ENCODE assay signal across 31 cellular contexts in genomic region chr17:50122945-50123344, GRCh38. TPM values are rescaled to one million over a fixed set of nuclear protein-coding genes. Genes with fewer than 3 reads are reported as not detected.
DNase-seq lines count a peak whose midpoint lies in the region; ATAC-seq, FAIRE-seq and TF ChIP-seq lines count a peak whose summit lies in the region.
"Had no signal": no experiment of that assay in that cellular context is flagged by ENCODE, and none has a peak within 500 bp of the region (broad histone marks: within the 10 kb centered on the region; RNA-seq: fewer than 3 reads in every experiment).

No MANE protein-coding gene starts in this region.

- FAIRE-seq in HepG2 (lab: Jason Lieb, UNC): no peak
- FAIRE-seq: colon had no signal

- no peak for TF ChIP-seq EP300 in HepG2 (IDR thresholded peaks at IDR 0.05; ENCODE audit: low read depth in 2 of 2, low read length in 2 of 2)
- TF ChIP-seq EP300 in HepG2 (CRISPR knock-in tag; IDR thresholded peaks at IDR 0.05; ENCODE audit: borderline replicate concordance): no peak
- TF ChIP-seq EP300 in neural cell (conservative IDR thresholded peaks at IDR 0.05; ENCODE audit: poor library complexity, severe bottlenecking): no peak

- no peaks in the 10 kb centered on the region for H3K9me3 ChIP-seq in HepG2 (ENCODE audit: low read length)
- H3K9me3 ChIP-seq in right lobe of liver: no peaks in the 10 kb centered on the region
- no peaks in the 10 kb centered on the region for H3K9me3 ChIP-seq in neural cell (ENCODE audit: low read length)
- H3K9me3 ChIP-seq: breast epithelium, MG63, neutrophil, psoas muscle, thoracic aorta had no signal

- H3K79me2 ChIP-seq in HepG2 (ENCODE audit: insufficient read depth, low read length): no peaks in the 10 kb centered on the region
- peaks cover 5% of the 10 kb centered on the region for H3K79me2 ChIP-seq in neural cell (replicated peaks; ENCODE audit: insufficient read depth, low read length)

- H3K36me3 Mint-ChIP-seq in brain: peaks cover 36% of the 10 kb centered on the region

- CTCF ChIA-PET in HepG2 (lab: Yijun Ruan, JAX; ENCODE audit: low intra/inter-chr PET ratio, low total read pairs): no interaction called here

- H3K4me1 ChIP-seq in HepG2 (ENCODE audit: insufficient read depth, low read length) (peaks cover 43% of the 10 kb centered on the region), right lobe of liver (no peaks in the 10 kb centered on the region)
- H3K4me1 ChIP-seq: breast epithelium had no signal

- no peaks in the 10 kb centered on the region for H3K9me2 ChIP-seq in neural cell (ENCODE audit: insufficient read depth, low read length)

- intact Hi-C loops in HepG2 (cut with micrococcal nuclease; ENCODE audit: unreplicated experiment) (no loop called here), right lobe of liver (cut with DNase I) (no loop called here), posterior vena cava (cut with DNase I) (loop anchor here in 1 of 2 donors (10.0 kb wide), 1 partner anchor 172 kb away; no protein-coding TSS in a partner anchor)

- no peak overlapping the region for H3K9ac ChIP-seq in HepG2 (ENCODE audit: insufficient read depth, low read depth, low read length)
- H3K9ac ChIP-seq in neural cell (ENCODE audit: low read length): no peak overlapping the region

- POLR2A ChIA-PET in HepG2 (lab: Yijun Ruan, JAX): interaction anchor here (0.8 to 2.2 kb wide), 6 partner anchors 9 to 29 kb away, joined by 3 to 6 read pairs (median 5); no protein-coding TSS in a partner anchor

- no peak overlapping the region for H2AFZ ChIP-seq in HepG2 (ENCODE audit: low read length)
- no peak overlapping the region for H2AFZ ChIP-seq in neural cell (ENCODE audit: low read depth, low read length)
- H2AFZ ChIP-seq: PC-9 had no signal

- TF ChIP-seq POLR2A in HepG2 (IDR thresholded peaks at IDR 0.05; ENCODE audit: insufficient read depth in 1 of 2, low read depth in 2 of 2, low read length in 2 of 2) (no peak), right lobe of liver (IDR thresholded peaks at IDR 0.05) (no peak)

- H3K9me3 Mint-ChIP-seq in brain: no peaks in the 10 kb centered on the region
- H3K9me3 Mint-ChIP-seq: activated T-cell treated with anti-CD3 and anti-CD28 coated beads, Interleukin-2, amount 50 U/mL, for 72 hours; H9 had no signal

- in situ Hi-C loops in HepG2 (cut with HindIII; ENCODE audit: extremely low pct_ligation_motif_present, low pct_unique_long_range_greater_than_20kb): no loop called here

- TF ChIP-seq RAD21 in HepG2 (CRISPR knock-in tag; IDR thresholded peaks at IDR 0.05): no peak
- TF ChIP-seq RAD21 in neural cell (conservative IDR thresholded peaks at IDR 0.05): no peak

- ATAC-seq in HepG2: no peak
- ATAC-seq in right lobe of liver: no peak
- ATAC-seq in HG02759 (IDR thresholded peaks at IDR 0.05; ENCODE audit: unreplicated experiment): no peak
- ATAC-seq in GM21360 (IDR thresholded peaks at IDR 0.05; ENCODE audit: unreplicated experiment): no peak
- no peak for ATAC-seq in GM18909 (IDR thresholded peaks at IDR 0.05; ENCODE audit: poor library complexity, unreplicated experiment)
- ATAC-seq: activated T-cell treated with anti-CD3 and anti-CD28 coated beads, Interleukin-2, amount 50 U/mL, for 72 hours; psoas muscle had no signal

- H4K20me1 ChIP-seq in HepG2 (ENCODE audit: insufficient read depth, low read length): no peaks in the 10 kb centered on the region
- H4K20me1 ChIP-seq in neural cell (ENCODE audit: insufficient read depth): no peaks in the 10 kb centered on the region

- H3K36me3 ChIP-seq in HepG2 (replicated peaks in 1 of 2; ENCODE audit: control insufficient read depth in 1 of 2, insufficient read depth in 2 of 2, low read length in 2 of 2) (no peaks in the 10 kb centered on the region), right lobe of liver (no peaks in the 10 kb centered on the region), neural cell (ENCODE audit: insufficient read depth, low read length) (peaks cover 4% of the 10 kb centered on the region)
- H3K36me3 ChIP-seq: breast epithelium, MG63, neutrophil, thoracic aorta had no signal

- TF ChIP-seq CTCF in HepG2 (CRISPR knock-in tag; IDR thresholded peaks at IDR 0.05) (no peak), right lobe of liver (IDR thresholded peaks at IDR 0.05) (no peak), brain (conservative IDR thresholded peaks at IDR 0.05) (no peak), neural cell (IDR thresholded peaks at IDR 0.05; ENCODE audit: poor library complexity, severe bottlenecking) (no peak)

- H3K4me1 Mint-ChIP-seq in brain: peaks cover 50% of the 10 kb centered on the region

- H3K27ac ChIP-seq in HepG2 (ENCODE audit: extremely low read length, insufficient read depth, low read length): no peak overlapping the region
- H3K27ac ChIP-seq in right lobe of liver: peak overlapping the region in 1 of 3 donors; percentile 24
- peak overlapping the region; percentile 33 for H3K27ac ChIP-seq in neural cell (ENCODE audit: low read length)
- H3K27ac ChIP-seq: breast epithelium, epithelial cell of prostate, neutrophil, PC-9, thoracic aorta had no signal

- no peaks in the 10 kb centered on the region for H3K27me3 Mint-ChIP-seq in brain

- no peak overlapping the region for H3K4me3 Mint-ChIP-seq in brain
- H3K4me3 Mint-ChIP-seq: activated T-cell treated with anti-CD3 and anti-CD28 coated beads, Interleukin-2, amount 50 U/mL, for 72 hours; B cell had no signal

- no peaks in the 10 kb centered on the region for H3F3A ChIP-seq in neural cell (ENCODE audit: insufficient read depth, low read length, poor library complexity, severe bottlenecking)

- no peak for DNase-seq in HepG2 (ENCODE audit: low spot score)
- DNase-seq in right lobe of liver: no peak
- no peak for DNase-seq in posterior vena cava (ENCODE audit: low spot score)
- DNase-seq: activated naive CD4-positive, alpha-beta T cell treated with Interleukin-2 at 50 U/mL for 16 hours; activated T-cell treated with anti-CD3 and anti-CD28 coated beads, Interleukin-2, amount 50 U/mL, for 72 hours; amniotic stem cell; effector CD4-positive, alpha-beta T cell; head of caudate nucleus; KG1; mammary epithelial cell; MG63; NCI-H1105 treated with DMSO at 0.1 percent for 48 hours; NCI-H2107; PC-9; psoas muscle; Right ventricle myocardium superior; stimulated activated CD4-positive, alpha-beta T cell treated with anti-CD3 and anti-CD28 coated beads, Interleukin-15, amount 100 ng/mL, for 24 hours; stimulated activated naive CD4-positive, alpha-beta T cell had no signal

- H3K4me3 ChIP-seq in HepG2 (replicated peaks in 1 of 3; ENCODE audit: insufficient read depth in 1 of 3, low read depth in 2 of 3, low read length in 3 of 3): no peak overlapping the region
- no peak overlapping the region for H3K4me3 ChIP-seq in right lobe of liver
- H3K4me3 ChIP-seq in neural cell (ENCODE audit: low read length): no peak overlapping the region
- H3K4me3 ChIP-seq: breast epithelium, MG63, PC-9, psoas muscle, thoracic aorta had no signal

- H3K27ac Mint-ChIP-seq in brain: peak overlapping the region in 3 of 5 experiments; percentile 5 to 95 (median 95)
- H3K27ac Mint-ChIP-seq: activated T-cell treated with anti-CD3 and anti-CD28 coated beads, Interleukin-2, amount 50 U/mL, for 72 hours; B cell had no signal

- peaks cover 5 to 45% of the 10 kb centered on the region in 2 experiments; a peak in 4 of 5 replicates for H3K27me3 ChIP-seq in HepG2 (ENCODE audit: control insufficient read depth in 1 of 2, insufficient read depth in 2 of 2, low read length in 2 of 2)
- no peaks in the 10 kb centered on the region for H3K27me3 ChIP-seq in right lobe of liver
- no peaks in the 10 kb centered on the region for H3K27me3 ChIP-seq in neural cell (ENCODE audit: insufficient read depth, low read depth, low read length)
- H3K27me3 ChIP-seq: breast epithelium had no signal

- H3K4me2 ChIP-seq in HepG2 (ENCODE audit: low read depth, low read length): peak overlapping the region; percentile 82; the same call in 1 of the 2 replicates
- no peak overlapping the region for H3K4me2 ChIP-seq in neural cell (ENCODE audit: low read length)
- H3K4me2 ChIP-seq: PC-9 had no signal

- BruUV-seq in HepG2 (replicated peaks; lab: Mats Ljungman, UMichigan): no TSS peak

- 43% methylated on average over 3 of the region's 3 CpGs for WGBS in HepG2 (ENCODE audit: low lambda C conversion rate)
- WGBS in right lobe of liver (ENCODE audit: insufficient coverage, low coverage, low lambda C conversion rate, missing lambda C conversion rate): 60% methylated on average over 3 of the region's 3 CpGs

RNA-seq across cellular contexts. Expression of gene SAMD14, which starts 7.0 kb away (rescaled TPM):
- total RNA-seq in HepG2 (2016; rRNA removed; fragmentation: Illumina TruSeq; extraction: Trizol) (0.07 TPM in 1 of 2 replicates, not detected in the other), right lobe of liver (1 to 10 TPM in 2 of 6 experiments, under 1 TPM in 3, not detected in 1; 0.50 to 3.8 (median 0.77) TPM), posterior vena cava (1 to 10 TPM; 6.6 to 6.7 TPM)
- 0.18 and 0.20 TPM in 2 replicates for total RNA-seq in HepG2 (2016; cell fraction: cytosol; rRNA removed; fragmentation: Illumina TruSeq; extraction: Trizol; ENCODE audit: low read depth)
- total RNA-seq in HepG2 (2016; cell fraction: insoluble cytoplasmic fraction; rRNA removed; fragmentation: Illumina TruSeq; extraction: Trizol): 0.04 TPM in 1 of 2 replicates, not detected in the other
- 0.09 and 0.14 TPM in 2 replicates for total RNA-seq in HepG2 (2016; cell fraction: membrane; rRNA removed; fragmentation: Illumina TruSeq; extraction: Trizol)
- total RNA-seq in HepG2 (2016; cell fraction: nucleus; rRNA removed; fragmentation: Illumina TruSeq; extraction: Trizol): 0.09 TPM in 2 replicates
- polyA plus RNA-seq in HepG2 (2011; rRNA removed) (0.22 TPM in 1 of 2 replicates, not detected in the other), brain (ENCODE audit: insufficient read depth, low read depth, low replicate concordance) (24.4 TPM), neural cell (105 and 128 TPM in 2 replicates)
- 0.01 and 0.04 TPM in 2 replicates for polyA plus RNA-seq in HepG2 (2011; cell fraction: cytosol; rRNA removed)
- 0.24 and 0.29 TPM in 2 replicates for polyA plus RNA-seq in HepG2 (2011; cell fraction: nucleus; rRNA removed)
- 0.08 and 0.11 TPM in 2 replicates for polyA plus RNA-seq in HepG2 (2012)
- polyA plus RNA-seq in HepG2 (2016; cell fraction: cytosol; fragmentation: Illumina TruSeq; extraction: Trizol; ENCODE audit: low read depth): not detected in 2 replicates
- 0.16 TPM in 1 of 2 replicates, not detected in the other for polyA plus RNA-seq in HepG2 (2016; cell fraction: insoluble cytoplasmic fraction; fragmentation: Illumina TruSeq; extraction: Trizol; ENCODE audit: low read depth)
- polyA plus RNA-seq in HepG2 (2016; cell fraction: membrane; fragmentation: Illumina TruSeq; extraction: Trizol; ENCODE audit: low read depth): 0.19 TPM in 2 replicates
- 0.53 TPM in 1 of 2 replicates, not detected in the other for polyA plus RNA-seq in HepG2 (2016; cell fraction: nucleus; fragmentation: Illumina TruSeq; extraction: Trizol; ENCODE audit: insufficient read depth, low read depth)
- polyA minus RNA-seq in HepG2 (2011; rRNA and poly(A)+ RNA removed; ENCODE audit: low replicate concordance): 0.28 and 0.30 TPM in 2 replicates
- 0.09 and 0.20 TPM in 2 replicates for polyA minus RNA-seq in HepG2 (2011; cell fraction: cytosol; rRNA and poly(A)+ RNA removed)
- polyA minus RNA-seq in HepG2 (2011; cell fraction: nucleus; rRNA and poly(A)+ RNA removed): 0.39 and 0.99 TPM in 2 replicates
- polyA minus RNA-seq in neural cell: 77.2 and 83.0 TPM in 2 replicates

RNA-seq across cellular contexts. Expression of gene PPP1R9B, which starts 27.5 kb away (rescaled TPM):
- 11.0 and 15.8 TPM in 2 replicates for total RNA-seq in HepG2 (2016; rRNA removed; fragmentation: Illumina TruSeq; extraction: Trizol)
- total RNA-seq in HepG2 (2016; cell fraction: cytosol; rRNA removed; fragmentation: Illumina TruSeq; extraction: Trizol; ENCODE audit: low read depth): 1.3 and 1.6 TPM in 2 replicates
- 8.3 and 16.2 TPM in 2 replicates for total RNA-seq in HepG2 (2016; cell fraction: insoluble cytoplasmic fraction; rRNA removed; fragmentation: Illumina TruSeq; extraction: Trizol)
- 7.0 and 7.3 TPM in 2 replicates for total RNA-seq in HepG2 (2016; cell fraction: membrane; rRNA removed; fragmentation: Illumina TruSeq; extraction: Trizol)
- 10.9 and 13.5 TPM in 2 replicates for total RNA-seq in HepG2 (2016; cell fraction: nucleus; rRNA removed; fragmentation: Illumina TruSeq; extraction: Trizol)
- 8.7 and 9.4 TPM in 2 replicates for polyA plus RNA-seq in HepG2 (2011; rRNA removed)
- 7.4 and 9.0 TPM in 2 replicates for polyA plus RNA-seq in HepG2 (2011; cell fraction: cytosol; rRNA removed)
- 13.1 and 16.4 TPM in 2 replicates for polyA plus RNA-seq in HepG2 (2011; cell fraction: nucleus; rRNA removed)
- polyA plus RNA-seq in HepG2 (2012): 9.8 and 11.6 TPM in 2 replicates
- polyA plus RNA-seq in HepG2 (2016; cell fraction: cytosol; fragmentation: Illumina TruSeq; extraction: Trizol; ENCODE audit: low read depth): 1.2 and 1.4 TPM in 2 replicates
- 14.2 and 17.2 TPM in 2 replicates for polyA plus RNA-seq in HepG2 (2016; cell fraction: insoluble cytoplasmic fraction; fragmentation: Illumina TruSeq; extraction: Trizol; ENCODE audit: low read depth)
- 7.2 TPM in 2 replicates for polyA plus RNA-seq in HepG2 (2016; cell fraction: membrane; fragmentation: Illumina TruSeq; extraction: Trizol; ENCODE audit: low read depth)
- polyA plus RNA-seq in HepG2 (2016; cell fraction: nucleus; fragmentation: Illumina TruSeq; extraction: Trizol; ENCODE audit: insufficient read depth, low read depth): 35.0 and 35.2 TPM in 2 replicates
- 15.4 and 32.3 TPM in 2 replicates for polyA minus RNA-seq in HepG2 (2011; rRNA and poly(A)+ RNA removed; ENCODE audit: low replicate concordance)
- 7.3 and 11.8 TPM in 2 replicates for polyA minus RNA-seq in HepG2 (2011; cell fraction: cytosol; rRNA and poly(A)+ RNA removed)
- 7.8 and 9.3 TPM in 2 replicates for polyA minus RNA-seq in HepG2 (2011; cell fraction: nucleus; rRNA and poly(A)+ RNA removed)
- total RNA-seq in right lobe of liver: 10 to 100 TPM in 5 of 6 experiments, 1 to 10 TPM in 1; 9.9 to 18.1 (median 12.0) TPM
- 53.1 TPM for polyA plus RNA-seq in brain (ENCODE audit: insufficient read depth, low read depth, low replicate concordance)
- 29.2 and 30.5 TPM in 2 replicates for polyA plus RNA-seq in neural cell
- polyA minus RNA-seq in neural cell: 56.8 and 70.1 TPM in 2 replicates
- 10 to 100 TPM; 51.4 to 53.7 TPM for total RNA-seq in posterior vena cava

RNA-seq across cellular contexts. Expression of gene PDK2, which starts 27.8 kb away (rescaled TPM):
- total RNA-seq in HepG2 (2016; rRNA removed; fragmentation: Illumina TruSeq; extraction: Trizol) (18.5 and 19.2 TPM in 2 replicates), right lobe of liver (10 to 100 TPM; 25.0 to 58.0 (median 44.8) TPM), posterior vena cava (10 to 100 TPM; 26.0 to 27.7 TPM)
- total RNA-seq in HepG2 (2016; cell fraction: cytosol; rRNA removed; fragmentation: Illumina TruSeq; extraction: Trizol; ENCODE audit: low read depth): 6.4 and 13.9 TPM in 2 replicates
- 16.2 and 19.8 TPM in 2 replicates for total RNA-seq in HepG2 (2016; cell fraction: insoluble cytoplasmic fraction; rRNA removed; fragmentation: Illumina TruSeq; extraction: Trizol)
- total RNA-seq in HepG2 (2016; cell fraction: membrane; rRNA removed; fragmentation: Illumina TruSeq; extraction: Trizol): 10.9 and 11.9 TPM in 2 replicates
- 10.9 and 12.5 TPM in 2 replicates for total RNA-seq in HepG2 (2016; cell fraction: nucleus; rRNA removed; fragmentation: Illumina TruSeq; extraction: Trizol)
- polyA plus RNA-seq in HepG2 (2011; rRNA removed) (59.7 and 66.6 TPM in 2 replicates), brain (ENCODE audit: insufficient read depth, low read depth, low replicate concordance) (80.8 TPM), neural cell (36.2 and 41.7 TPM in 2 replicates)
- 33.2 and 46.3 TPM in 2 replicates for polyA plus RNA-seq in HepG2 (2011; cell fraction: cytosol; rRNA removed)
- 86.5 and 102 TPM in 2 replicates for polyA plus RNA-seq in HepG2 (2011; cell fraction: nucleus; rRNA removed)
- 17.2 and 27.4 TPM in 2 replicates for polyA plus RNA-seq in HepG2 (2012)
- 9.3 and 10.8 TPM in 2 replicates for polyA plus RNA-seq in HepG2 (2016; cell fraction: cytosol; fragmentation: Illumina TruSeq; extraction: Trizol; ENCODE audit: low read depth)
- 22.3 and 32.8 TPM in 2 replicates for polyA plus RNA-seq in HepG2 (2016; cell fraction: insoluble cytoplasmic fraction; fragmentation: Illumina TruSeq; extraction: Trizol; ENCODE audit: low read depth)
- polyA plus RNA-seq in HepG2 (2016; cell fraction: membrane; fragmentation: Illumina TruSeq; extraction: Trizol; ENCODE audit: low read depth): 12.0 and 14.3 TPM in 2 replicates
- 21.9 and 24.6 TPM in 2 replicates for polyA plus RNA-seq in HepG2 (2016; cell fraction: nucleus; fragmentation: Illumina TruSeq; extraction: Trizol; ENCODE audit: insufficient read depth, low read depth)
- 111 and 113 TPM in 2 replicates for polyA minus RNA-seq in HepG2 (2011; rRNA and poly(A)+ RNA removed; ENCODE audit: low replicate concordance)
- 22.7 and 28.5 TPM in 2 replicates for polyA minus RNA-seq in HepG2 (2011; cell fraction: cytosol; rRNA and poly(A)+ RNA removed)
- polyA minus RNA-seq in HepG2 (2011; cell fraction: nucleus; rRNA and poly(A)+ RNA removed): 44.5 and 48.7 TPM in 2 replicates
- 31.9 and 37.3 TPM in 2 replicates for polyA minus RNA-seq in neural cell

RNA-seq across cellular contexts. Expression of gene SGCA, which starts 42.9 kb away (rescaled TPM):
- total RNA-seq in HepG2 (2016; rRNA removed; fragmentation: Illumina TruSeq; extraction: Trizol): not detected in 2 replicates
- total RNA-seq in HepG2 (2016; cell fraction: cytosol; rRNA removed; fragmentation: Illumina TruSeq; extraction: Trizol; ENCODE audit: low read depth): not detected in 2 replicates
- total RNA-seq in HepG2 (2016; cell fraction: insoluble cytoplasmic fraction; rRNA removed; fragmentation: Illumina TruSeq; extraction: Trizol): not detected in 2 replicates
- total RNA-seq in HepG2 (2016; cell fraction: membrane; rRNA removed; fragmentation: Illumina TruSeq; extraction: Trizol): not detected in 2 replicates
- total RNA-seq in HepG2 (2016; cell fraction: nucleus; rRNA removed; fragmentation: Illumina TruSeq; extraction: Trizol): not detected in 2 replicates
- polyA plus RNA-seq in HepG2 (2011; rRNA removed): not detected in 2 replicates
- not detected in 2 replicates for polyA plus RNA-seq in HepG2 (2011; cell fraction: cytosol; rRNA removed)
- polyA plus RNA-seq in HepG2 (2011; cell fraction: nucleus; rRNA removed): 0.42 TPM in 1 of 2 replicates, not detected in the other
- not detected in 2 replicates for polyA plus RNA-seq in HepG2 (2012)
- not detected in 2 replicates for polyA plus RNA-seq in HepG2 (2016; cell fraction: cytosol; fragmentation: Illumina TruSeq; extraction: Trizol; ENCODE audit: low read depth)
- polyA plus RNA-seq in HepG2 (2016; cell fraction: insoluble cytoplasmic fraction; fragmentation: Illumina TruSeq; extraction: Trizol; ENCODE audit: low read depth): not detected in 2 replicates
- not detected in 2 replicates for polyA plus RNA-seq in HepG2 (2016; cell fraction: membrane; fragmentation: Illumina TruSeq; extraction: Trizol; ENCODE audit: low read depth)
- polyA plus RNA-seq in HepG2 (2016; cell fraction: nucleus; fragmentation: Illumina TruSeq; extraction: Trizol; ENCODE audit: insufficient read depth, low read depth): not detected in 2 replicates
- 0.19 TPM in 1 of 2 replicates, not detected in the other for polyA minus RNA-seq in HepG2 (2011; rRNA and poly(A)+ RNA removed; ENCODE audit: low replicate concordance)
- polyA minus RNA-seq in HepG2 (2011; cell fraction: cytosol; rRNA and poly(A)+ RNA removed): not detected in 2 replicates
- not detected in 2 replicates for polyA minus RNA-seq in HepG2 (2011; cell fraction: nucleus; rRNA and poly(A)+ RNA removed)
- 1 to 10 TPM in 4 of 6 experiments, under 1 TPM in 2; 0.48 to 2.8 (median 1.6) TPM for total RNA-seq in right lobe of liver
- polyA plus RNA-seq in brain (ENCODE audit: insufficient read depth, low read depth, low replicate concordance): 1.6 TPM
- 0.43 TPM in 1 of 2 replicates, not detected in the other for polyA plus RNA-seq in neural cell
- polyA minus RNA-seq in neural cell: not detected in 2 replicates
- total RNA-seq in posterior vena cava: 10 to 100 TPM; 87.9 to 99.0 TPM
- total RNA-seq: HT-29, mammary epithelial cell, PC-9 had no signal
- polyA plus RNA-seq: mammary epithelial cell had no signal
